Comparison of ENCODE assay signal across 22 cellular contexts in genomic region chr16:68636818-68637217, GRCh38. TPM values are rescaled to one million over a fixed set of nuclear protein-coding genes. Genes with fewer than 3 reads are reported as not detected.
DNase-seq lines count a peak whose midpoint lies in the region; ATAC-seq, FAIRE-seq and TF ChIP-seq lines count a peak whose summit lies in the region.
"Had no signal": no experiment of that assay in that cellular context is flagged by ENCODE, and none has a peak within 500 bp of the region (broad histone marks: within the 10 kb centered on the region; RNA-seq: fewer than 3 reads in every experiment).

No MANE protein-coding gene starts in this region.

- TF ChIP-seq POLR2A in breast epithelium (IDR thresholded peaks at IDR 0.05): no peak
- TF ChIP-seq POLR2A in uterus (IDR thresholded peaks at IDR 0.05): no peak
- TF ChIP-seq POLR2A in GM12892 (IDR thresholded peaks at IDR 0.05; ENCODE audit: low read depth, low read length): no peak

- FAIRE-seq in GM12892 (lab: Jason Lieb, UNC): no peak
- FAIRE-seq: kidney had no signal

- peaks cover 7% of the 10 kb centered on the region for H3K4me1 Mint-ChIP-seq in activated naive CD8-positive, alpha-beta T cell treated with anti-CD3 and anti-CD28 coated beads, Interleukin-2, amount 50 U/mL, for 24 hours
- peaks cover 2% of the 10 kb centered on the region for H3K4me1 Mint-ChIP-seq in activated naive CD8-positive, alpha-beta T cell treated with anti-CD3 and anti-CD28 coated beads for 36 hours
- H3K4me1 Mint-ChIP-seq: IgD-negative memory B cell had no signal

- H3K9me3 ChIP-seq in breast epithelium: no peaks in the 10 kb centered on the region
- H3K9me3 ChIP-seq in uterus: no peaks in the 10 kb centered on the region
- H3K9me3 ChIP-seq: adrenal gland, upper lobe of right lung had no signal

- DNase-seq in activated naive CD8-positive, alpha-beta T cell treated with anti-CD3 and anti-CD28 coated beads, Interleukin-2, amount 50 U/mL, for 24 hours: no peak
- DNase-seq in activated naive CD8-positive, alpha-beta T cell treated with anti-CD3 and anti-CD28 coated beads for 36 hours: no peak
- DNase-seq in breast epithelium (ENCODE audit: low spot score in 2 of 2): no peak
- DNase-seq in kidney glomerular epithelial cell (lab: John Stamatoyannopoulos, UW): peak; percentile 36
- no peak for DNase-seq in uterus
- no peak for DNase-seq in OCI-M2 (lab: John Stamatoyannopoulos, UW; ENCODE audit: unreplicated experiment)
- DNase-seq in GM12892 (ENCODE audit: insufficient read length): no peak
- no peak for DNase-seq in NCI-H2227 treated with DMSO at 0.1 percent for 48 hours (lab: John Stamatoyannopoulos, UW)
- DNase-seq: adrenal gland; CD4-positive, alpha-beta T cell; central memory CD4-positive, alpha-beta T cell; H9; kidney; NCI-H187 treated with DMSO at 0.1 percent for 48 hours; NCI-H345; SHP77 treated with DMSO at 0.1 percent for 48 hours; stimulated activated naive CD4-positive, alpha-beta T cell; T-helper 1 cell; upper lobe of right lung had no signal

- H3K27me3 Mint-ChIP-seq in activated naive CD8-positive, alpha-beta T cell treated with anti-CD3 and anti-CD28 coated beads, Interleukin-2, amount 50 U/mL, for 24 hours: peaks cover 8% of the 10 kb centered on the region
- H3K27me3 Mint-ChIP-seq in activated naive CD8-positive, alpha-beta T cell treated with anti-CD3 and anti-CD28 coated beads for 36 hours: peaks cover 15% of the 10 kb centered on the region

- H3K36me3 Mint-ChIP-seq in activated naive CD8-positive, alpha-beta T cell treated with anti-CD3 and anti-CD28 coated beads, Interleukin-2, amount 50 U/mL, for 24 hours (ENCODE audit: low read depth): no peaks in the 10 kb centered on the region
- peaks cover 2% of the 10 kb centered on the region for H3K36me3 Mint-ChIP-seq in activated naive CD8-positive, alpha-beta T cell treated with anti-CD3 and anti-CD28 coated beads for 36 hours

- TF ChIP-seq CTCF in breast epithelium (IDR thresholded peaks at IDR 0.05) (no peak), uterus (IDR thresholded peaks at IDR 0.05) (no peak)

- H3K36me3 ChIP-seq in breast epithelium: no peaks in the 10 kb centered on the region
- no peaks in the 10 kb centered on the region for H3K36me3 ChIP-seq in uterus
- H3K36me3 ChIP-seq: adrenal gland, upper lobe of right lung had no signal

- intact Hi-C loops in breast epithelium (cut with DNase I; ENCODE audit: low total_unique reads): no loop called here
- intact Hi-C loops in uterus (cut with DNase I; ENCODE audit: low total_unique reads): no loop called here

- no peaks in the 10 kb centered on the region for H3K9me3 Mint-ChIP-seq in activated naive CD8-positive, alpha-beta T cell treated with anti-CD3 and anti-CD28 coated beads, Interleukin-2, amount 50 U/mL, for 24 hours
- H3K9me3 Mint-ChIP-seq in activated naive CD8-positive, alpha-beta T cell treated with anti-CD3 and anti-CD28 coated beads for 36 hours: no peaks in the 10 kb centered on the region
- H3K9me3 Mint-ChIP-seq: activated T-helper 2 cell treated with anti-CD3 and anti-CD28 coated beads, Interferon-gamma antibody, Interleukin-2, Interleukin-4, amounts not matched to agents 10 μg/mL and 5 μg/mL and 100 μg/mL, durations not matched to agents 14 hours and 24 hours and 36 hours; CD4-positive, alpha-beta T cell; H9; neural crest cell had no signal

- H3K27me3 ChIP-seq in breast epithelium (no peaks in the 10 kb centered on the region), uterus (no peaks in the 10 kb centered on the region)
- H3K27me3 ChIP-seq: adrenal gland, upper lobe of right lung had no signal

- H3K4me3 Mint-ChIP-seq in activated naive CD8-positive, alpha-beta T cell treated with anti-CD3 and anti-CD28 coated beads, Interleukin-2, amount 50 U/mL, for 24 hours: no peak overlapping the region
- H3K4me3 Mint-ChIP-seq in activated naive CD8-positive, alpha-beta T cell treated with anti-CD3 and anti-CD28 coated beads for 36 hours: no peak overlapping the region
- H3K4me3 Mint-ChIP-seq: CD4-positive, alpha-beta T cell; H9; IgD-negative memory B cell; neural crest cell had no signal

- H3K4me3 ChIP-seq in breast epithelium (no peak overlapping the region), uterus (no peak overlapping the region)
- H3K4me3 ChIP-seq: adrenal gland, upper lobe of right lung had no signal

- H3K4me1 ChIP-seq in breast epithelium (no peaks in the 10 kb centered on the region), uterus (peaks cover 0 to 9% of the 10 kb centered on the region in 2 donors)
- H3K4me1 ChIP-seq: adrenal gland, upper lobe of right lung had no signal

- no peak overlapping the region for H3K27ac Mint-ChIP-seq in activated naive CD8-positive, alpha-beta T cell treated with anti-CD3 and anti-CD28 coated beads, Interleukin-2, amount 50 U/mL, for 24 hours
- H3K27ac Mint-ChIP-seq in activated naive CD8-positive, alpha-beta T cell treated with anti-CD3 and anti-CD28 coated beads for 36 hours: no peak overlapping the region
- H3K27ac Mint-ChIP-seq: activated T-helper 2 cell treated with anti-CD3 and anti-CD28 coated beads, Interferon-gamma antibody, Interleukin-2, Interleukin-4, amounts not matched to agents 10 μg/mL and 5 μg/mL and 100 μg/mL, durations not matched to agents 14 hours and 24 hours and 36 hours; CD4-positive, alpha-beta T cell; H9 had no signal

- peak; percentile 82 for ATAC-seq in activated naive CD8-positive, alpha-beta T cell treated with anti-CD3 and anti-CD28 coated beads, Interleukin-2, amount 50 U/mL, for 24 hours

- peak overlapping the region; percentile 68 to 77 for H3K27ac ChIP-seq in breast epithelium
- peak overlapping the region; percentile 31 to 87 for H3K27ac ChIP-seq in uterus
- H3K27ac ChIP-seq: upper lobe of right lung had no signal

RNA-seq across cellular contexts. Expression of gene CDH3, which starts 8.3 kb away (rescaled TPM):
- total RNA-seq in activated naive CD8-positive, alpha-beta T cell treated with anti-CD3 and anti-CD28 coated beads for 36 hours: under 1 TPM; 0.37 to 0.44 TPM
- 10 to 100 TPM in 2 of 3 donors, under 1 TPM in 1; 0.32 to 62.6 (median 39.0) TPM for total RNA-seq in breast epithelium
- total RNA-seq in uterus: 10 to 100 TPM in 2 of 4 donors, 1 to 10 TPM in 2; 5.1 to 55.3 (median 18.9) TPM
- polyA plus RNA-seq in GM12892 (2012; ENCODE audit: missing spikeins): not detected
- polyA plus RNA-seq: IgD-negative memory B cell had no signal
